ENCODE assay signal across 9 cellular contexts in genomic region chr10:35448687-35449662, GRCh38.
A peak's percentile ranks its signal among the peaks of the same experiment; 100 is the strongest.
DNase-seq lines count a peak whose midpoint lies in the region; ATAC-seq lines count a peak whose summit lies in the region.
"Had no signal": no experiment of that assay in that cellular context is flagged by ENCODE, and none has a peak within 500 bp of the region (broad histone marks: within the 10 kb centered on the region; RNA-seq: fewer than 3 reads in every experiment).

No MANE protein-coding gene starts in this region.

- peak; percentile 12 for DNase-seq in DMS79 treated with DMSO at 0.1 percent for 48 hours (lab: John Stamatoyannopoulos, UW)
- no peak for DNase-seq in DMS79 (lab: John Stamatoyannopoulos, UW)
- DNase-seq in activated naive CD8-positive, alpha-beta T cell treated with anti-CD3 and anti-CD28 coated beads, Interleukin-2, amount 10 ng/mL, durations not matched to agents 7 days and 5 days = no peak
- no peak for DNase-seq in immature natural killer cell
- DNase-seq in NCI-H1092 treated with DMSO at 0.1 percent for 48 hours (lab: John Stamatoyannopoulos, UW) = no peak

- peak overlapping the region; percentile 82 for H3K27ac ChIP-seq in subcutaneous abdominal adipose tissue (ENCODE audit: low read depth, low read length)
- H3K27ac ChIP-seq: 22Rv1 had no signal

- no peaks in the 10 kb centered on the region for H3K27me3 Mint-ChIP-seq in activated naive CD8-positive, alpha-beta T cell treated with anti-CD3 and anti-CD28 coated beads, Interleukin-2, amount 10 ng/mL, durations not matched to agents 7 days and 5 days
- H3K27me3 Mint-ChIP-seq in immature natural killer cell (ENCODE audit: low read depth in 3 of 3) = peaks cover 0 to 6% (median 2%) of the 10 kb centered on the region in 3 donors

- H3K27ac Mint-ChIP-seq in activated naive CD8-positive, alpha-beta T cell treated with anti-CD3 and anti-CD28 coated beads, Interleukin-2, amount 10 ng/mL, durations not matched to agents 7 days and 5 days = peak overlapping the region; percentile 82
- H3K27ac Mint-ChIP-seq in immature natural killer cell = peak overlapping the region; percentile 34 to 95 (median 90)

- ATAC-seq in activated naive CD8-positive, alpha-beta T cell treated with anti-CD3 and anti-CD28 coated beads, Interleukin-2, amount 10 ng/mL, durations not matched to agents 7 days and 5 days (ENCODE audit: low read depth) = no peak
- ATAC-seq in HG02885 (IDR thresholded peaks at IDR 0.05; ENCODE audit: poor library complexity, unreplicated experiment) (no peak), HG03439 (IDR thresholded peaks at IDR 0.05; ENCODE audit: unreplicated experiment) (no peak)

- H3K36me3 ChIP-seq in subcutaneous abdominal adipose tissue (ENCODE audit: control insufficient read depth in 5 of 5, insufficient read depth in 5 of 5, low read length in 5 of 5) = no peaks in the 10 kb centered on the region

- H3K4me3 ChIP-seq in subcutaneous abdominal adipose tissue (ENCODE audit: low read depth in 1 of 5, low read length in 5 of 5) = peak overlapping the region in 4 of 5 donors; percentile 2 to 36 (median 24)

- peaks cover 38% of the 10 kb centered on the region for H3K4me1 Mint-ChIP-seq in activated naive CD8-positive, alpha-beta T cell treated with anti-CD3 and anti-CD28 coated beads, Interleukin-2, amount 10 ng/mL, durations not matched to agents 7 days and 5 days
- peaks cover 79 to 95% of the 10 kb centered on the region in 2 donors for H3K4me1 Mint-ChIP-seq in immature natural killer cell

- peaks cover 24 to 84% (median 71%) of the 10 kb centered on the region in 5 donors for H3K4me1 ChIP-seq in subcutaneous abdominal adipose tissue (ENCODE audit: control insufficient read depth in 5 of 5, insufficient read depth in 5 of 5, low read length in 5 of 5)

- no peaks in the 10 kb centered on the region for H3K27me3 ChIP-seq in subcutaneous abdominal adipose tissue (ENCODE audit: control insufficient read depth in 5 of 5, insufficient read depth in 4 of 5, low read length in 5 of 5)

- POLR2A ChIA-PET in activated naive CD8-positive, alpha-beta T cell treated with anti-CD3 and anti-CD28 coated beads, Interleukin-2, amount 10 ng/mL, durations not matched to agents 7 days and 5 days (lab: Charles Lee) = no interaction called here

- H3K9me3 Mint-ChIP-seq in activated naive CD8-positive, alpha-beta T cell treated with anti-CD3 and anti-CD28 coated beads, Interleukin-2, amount 10 ng/mL, durations not matched to agents 7 days and 5 days = peaks cover 7% of the 10 kb centered on the region
- H3K9me3 Mint-ChIP-seq in immature natural killer cell = peaks cover 4 to 14% (median 9%) of the 10 kb centered on the region in 6 donors

- H3K4me3 Mint-ChIP-seq in activated naive CD8-positive, alpha-beta T cell treated with anti-CD3 and anti-CD28 coated beads, Interleukin-2, amount 10 ng/mL, durations not matched to agents 7 days and 5 days = peak overlapping the region; percentile 44
- peak overlapping the region in 4 of 5 donors; percentile 28 to 81 (median 71) for H3K4me3 Mint-ChIP-seq in immature natural killer cell

- peaks cover under 1 to 13% (median 6%) of the 10 kb centered on the region in 5 donors for H3K9me3 ChIP-seq in subcutaneous abdominal adipose tissue (ENCODE audit: control insufficient read depth in 5 of 5, low read length in 5 of 5)

- no peak overlapping the region for H3K9ac ChIP-seq in subcutaneous abdominal adipose tissue (ENCODE audit: low read length in 5 of 5)

- H3K36me3 Mint-ChIP-seq in activated naive CD8-positive, alpha-beta T cell treated with anti-CD3 and anti-CD28 coated beads, Interleukin-2, amount 10 ng/mL, durations not matched to agents 7 days and 5 days = peaks cover 12% of the 10 kb centered on the region
- H3K36me3 Mint-ChIP-seq in immature natural killer cell = peaks cover 4 to 10% (median 5%) of the 10 kb centered on the region in 3 donors
